ENCODE assay signal across 20 cellular contexts in the genomic region with DNA sequence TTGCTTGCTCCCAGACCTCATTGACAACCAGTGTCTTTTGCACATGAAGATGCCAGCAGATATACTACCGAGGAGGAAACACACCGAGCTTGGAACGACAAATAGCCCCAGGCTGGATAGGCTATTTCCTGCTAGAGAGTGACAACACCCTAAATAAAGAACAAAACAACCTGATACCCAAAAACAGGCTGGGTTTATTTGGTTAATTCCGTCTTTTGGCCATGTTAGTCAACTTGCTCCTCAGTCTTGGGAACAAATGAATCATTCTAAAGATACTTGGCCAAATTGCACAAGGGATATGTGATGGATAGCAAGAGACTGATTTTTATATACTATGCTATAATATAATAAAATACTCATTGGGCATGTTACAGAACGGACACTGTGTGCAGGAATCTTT. TPM values are rescaled to one million over a fixed set of nuclear protein-coding genes. Genes with fewer than 3 reads are reported as not detected.
"Had no signal": no experiment of that assay in that cellular context is flagged by ENCODE, and none has a peak within 500 bp of the region (broad histone marks: within the 10 kb centered on the region; RNA-seq: fewer than 3 reads in every experiment).

No MANE protein-coding gene starts in this region.

- H3K36me3 ChIP-seq: heart left ventricle, sigmoid colon, upper lobe of right lung had no signal

- H3K27ac ChIP-seq: foreskin keratinocyte, heart left ventricle, sigmoid colon, upper lobe of right lung had no signal

- H3K4me1 ChIP-seq: foreskin keratinocyte, heart left ventricle, sigmoid colon, upper lobe of right lung had no signal

- H3K9me3 ChIP-seq: heart left ventricle, sigmoid colon, upper lobe of right lung had no signal

- DNase-seq: activated CD4-positive, alpha-beta memory T cell treated with anti-CD3 and anti-CD28 coated beads for 36 hours; activated gamma-delta T cell; activated naive CD8-positive, alpha-beta T cell treated with anti-CD3 and anti-CD28 coated beads for 36 hours; activated T-cell treated with anti-CD3 and anti-CD28 coated beads, Interleukin-2, amount 50 U/mL, for 48 hours; aorta; effector CD8-positive, alpha-beta T cell; heart left ventricle; kidney; left ventricle myocardium superior; nephron progenitor cell; sigmoid colon; stimulated activated CD4-positive, alpha-beta T cell treated with anti-CD3 and anti-CD28 coated beads, Interleukin-12 subunit alpha, Interleukin-12 subunit beta, amount 100 ng/mL, for 4 hours; stimulated activated CD4-positive, alpha-beta T cell treated with anti-CD3 and anti-CD28 coated beads, Interleukin-2, amount 100 ng/mL, for 48 hours; stimulated activated naive CD4-positive, alpha-beta T cell treated with Interleukin-2 at 50 U/mL for 16 hours; upper lobe of right lung had no signal

- H3K4me3 ChIP-seq: heart left ventricle, sigmoid colon, upper lobe of right lung had no signal

- H3K27me3 ChIP-seq: foreskin keratinocyte, heart left ventricle, sigmoid colon, upper lobe of right lung had no signal

- ATAC-seq: foreskin keratinocyte, heart left ventricle, left ventricle myocardium superior, upper lobe of right lung had no signal

RNA-seq across cellular contexts. Expression of a gene that starts 11.5 kb away (rescaled TPM):
- total RNA-seq: activated CD4-positive, alpha-beta memory T cell treated with anti-CD3 and anti-CD28 coated beads for 36 hours; activated naive CD8-positive, alpha-beta T cell treated with anti-CD3 and anti-CD28 coated beads for 36 hours; aorta; foreskin keratinocyte; kidney; mesenteric fat pad; osteocyte; sigmoid colon; temporal lobe; upper lobe of right lung had no signal

RNA-seq across cellular contexts. Expression of a gene that starts 15.3 kb away (rescaled TPM):
- total RNA-seq: activated CD4-positive, alpha-beta memory T cell treated with anti-CD3 and anti-CD28 coated beads for 36 hours; activated naive CD8-positive, alpha-beta T cell treated with anti-CD3 and anti-CD28 coated beads for 36 hours; aorta; epithelial cell of proximal tubule; foreskin keratinocyte; heart left ventricle; kidney; left ventricle myocardium superior; mesenteric fat pad; osteocyte; sigmoid colon; temporal lobe had no signal

RNA-seq across cellular contexts. Expression of a gene that starts 58.0 kb away (rescaled TPM):
- total RNA-seq: activated CD4-positive, alpha-beta memory T cell treated with anti-CD3 and anti-CD28 coated beads for 36 hours; activated naive CD8-positive, alpha-beta T cell treated with anti-CD3 and anti-CD28 coated beads for 36 hours; aorta; foreskin keratinocyte; left ventricle myocardium superior; mesenteric fat pad; osteocyte; sigmoid colon; temporal lobe had no signal
